Comparison of ENCODE assay signal across 11 cellular contexts in genomic region chr1:234745844-234746797, GRCh38.
DNase-seq lines count a peak whose midpoint lies in the region; ATAC-seq, FAIRE-seq and TF ChIP-seq lines count a peak whose summit lies in the region.
"Had no signal": no experiment of that assay in that cellular context is flagged by ENCODE, and none has a peak within 500 bp of the region (broad histone marks: within the 10 kb centered on the region; RNA-seq: fewer than 3 reads in every experiment).

No MANE protein-coding gene starts in this region.

- in situ Hi-C loops in gastrocnemius medialis (cut with MboI; ENCODE audit: low sequenced_read_pairs in 4 of 4) = loop anchor here in 3 of 4 donors (25.0 kb wide), 5 partner anchors 91 to 341 kb away; partner anchors contain the start of gene TARBP1 (in 1 of the 3)

- ATAC-seq in HG03196 (IDR thresholded peaks at IDR 0.05; ENCODE audit: unreplicated experiment) (no peak), HG03521 (IDR thresholded peaks at IDR 0.05; ENCODE audit: unreplicated experiment) (no peak), gastrocnemius medialis (no peak)

- H3K27me3 ChIP-seq in adipocyte (replicated peaks; ENCODE audit: control insufficient read depth, insufficient read depth, low read length) (no peaks in the 10 kb centered on the region), gastrocnemius medialis (no peaks in the 10 kb centered on the region)

- TF ChIP-seq POLR2A in gastrocnemius medialis (IDR thresholded peaks at IDR 0.05) = no peak

- no peak for TF ChIP-seq CTCF in gastrocnemius medialis (IDR thresholded peaks at IDR 0.05 in 4 of 5, conservative IDR thresholded peaks at IDR 0.05 in 1 of 5)

- intact Hi-C loops in gastrocnemius medialis (cut with DNase I; ENCODE audit: low total_unique reads) = loop anchor here (5.0 kb wide), 1 partner anchor 106 kb away; no protein-coding TSS in a partner anchor

- DNase-seq in DMS79 (lab: John Stamatoyannopoulos, UW) (peak; percentile 36), NCI-H146 treated with DMSO at 0.1 percent for 48 hours (lab: John Stamatoyannopoulos, UW; ENCODE audit: unreplicated experiment) (peak; percentile 81), adipocyte (ENCODE audit: low read depth) (peak; percentile 2), left kidney (ENCODE audit: low read depth, low spot score) (peak; percentile 84), gastrocnemius medialis (no peak), frontal cortex (ENCODE audit: low spot score in 2 of 2) (no peak)
- DNase-seq: activated effector memory CD4-positive, alpha-beta T cell treated with anti-CD3 and anti-CD28 coated beads, Interleukin-2, amount 50 U/mL, for 16 hours; MM.1S had no signal

- H3K36me3 ChIP-seq in adipocyte (ENCODE audit: control insufficient read depth, insufficient read depth, low read length, severe bottlenecking) (no peaks in the 10 kb centered on the region), gastrocnemius medialis (no peaks in the 10 kb centered on the region)

- FAIRE-seq in frontal cortex (lab: Jason Lieb, UNC) = no peak
- FAIRE-seq: D721Med had no signal

- H3K9me3 ChIP-seq in adipocyte (ENCODE audit: control insufficient read depth, low read length) (no peaks in the 10 kb centered on the region), gastrocnemius medialis (no peaks in the 10 kb centered on the region)

- H3K4me3 ChIP-seq in adipocyte (ENCODE audit: low read length) (no peak overlapping the region), gastrocnemius medialis (no peak overlapping the region)

- H3K9ac ChIP-seq in adipocyte (ENCODE audit: low read length) = no peak overlapping the region

- H3K4me1 ChIP-seq in adipocyte (ENCODE audit: control insufficient read depth, insufficient read depth, low read length) (peaks cover 9% of the 10 kb centered on the region), gastrocnemius medialis (peaks cover 8 to 10% of the 10 kb centered on the region in 2 donors)

- H3K27ac ChIP-seq in gastrocnemius medialis = no peak overlapping the region

Comparison
In these comparisons a context has a peak if more than half of its experiments do, and no peak if none do; other contexts are left out.
1. DNase-seq: peak in DMS79 (single experiment), NCI-H146 treated with DMSO at 0.1 percent for 48 hours (single experiment), adipocyte (single experiment) and left kidney (single experiment); none in gastrocnemius medialis (0 of 2) and frontal cortex (0 of 2).